In the genomic region with DNA sequence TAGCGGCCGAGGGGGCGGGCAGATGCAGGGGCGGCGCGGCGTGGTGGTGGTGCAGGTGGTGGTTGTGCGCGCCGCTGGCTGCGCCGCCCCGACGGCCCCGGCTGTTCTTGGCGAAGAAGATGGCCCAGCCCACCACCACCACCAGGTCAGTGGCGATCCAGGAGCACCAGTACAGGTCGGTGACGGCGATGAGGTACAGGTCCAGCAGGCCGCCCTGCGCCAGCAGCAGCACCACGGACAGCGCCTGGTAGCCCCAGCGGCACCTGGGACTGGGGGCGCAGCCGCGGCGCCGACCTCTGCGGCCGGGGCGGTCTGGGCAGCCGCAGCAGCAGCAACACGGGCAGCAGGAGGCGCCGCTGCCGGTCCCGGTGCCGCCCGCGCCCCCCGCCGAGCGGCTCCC, we compare ENCODE assay signal across 1 cellular context.
TF ChIP-seq lines count a peak whose summit lies in the region.

No MANE protein-coding gene starts in this region.

TF ChIP-seq in IMR-90, 13 proteins besides CTCF, POLR2A, EP300 and RAD21:
- TF ChIP-seq RCOR1 (IDR thresholded peaks at IDR 0.05; ENCODE audit: insufficient replicate concordance, low read length) (no peak), BHLHE40 (IDR thresholded peaks at IDR 0.05; ENCODE audit: low read depth, low read length) (no peak), FOS (IDR thresholded peaks at IDR 0.05; ENCODE audit: low read depth, low read length) (no peak), MXI1 (IDR thresholded peaks at IDR 0.05; ENCODE audit: borderline replicate concordance, low read depth, low read length) (peak; percentile 41; the same call in 1 of the 2 replicates), MAZ (IDR thresholded peaks at IDR 0.05; ENCODE audit: borderline replicate concordance, low read depth, low read length) (peak; percentile 54; the same call in 1 of the 2 replicates), CEBPB (IDR thresholded peaks at IDR 0.05; ENCODE audit: low read depth, low read length) (no peak), SMC3 (IDR thresholded peaks at IDR 0.05; ENCODE audit: low read depth, low read length) (no peak), RFX5 (IDR thresholded peaks at IDR 0.05; ENCODE audit: low read depth, low read length) (no peak)
- TF ChIP-seq, protein P1, sequence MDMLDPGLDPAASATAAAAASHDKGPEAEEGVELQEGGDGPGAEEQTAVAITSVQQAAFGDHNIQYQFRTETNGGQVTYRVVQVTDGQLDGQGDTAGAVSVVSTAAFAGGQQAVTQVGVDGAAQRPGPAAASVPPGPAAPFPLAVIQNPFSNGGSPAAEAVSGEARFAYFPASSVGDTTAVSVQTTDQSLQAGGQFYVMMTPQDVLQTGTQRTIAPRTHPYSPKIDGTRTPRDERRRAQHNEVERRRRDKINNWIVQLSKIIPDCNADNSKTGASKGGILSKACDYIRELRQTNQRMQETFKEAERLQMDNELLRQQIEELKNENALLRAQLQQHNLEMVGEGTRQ (IDR thresholded peaks at IDR 0.05; ENCODE audit: low read depth, low read length): no peak
